Comparison of ENCODE assay signal across 9 cellular contexts in the genomic region with DNA sequence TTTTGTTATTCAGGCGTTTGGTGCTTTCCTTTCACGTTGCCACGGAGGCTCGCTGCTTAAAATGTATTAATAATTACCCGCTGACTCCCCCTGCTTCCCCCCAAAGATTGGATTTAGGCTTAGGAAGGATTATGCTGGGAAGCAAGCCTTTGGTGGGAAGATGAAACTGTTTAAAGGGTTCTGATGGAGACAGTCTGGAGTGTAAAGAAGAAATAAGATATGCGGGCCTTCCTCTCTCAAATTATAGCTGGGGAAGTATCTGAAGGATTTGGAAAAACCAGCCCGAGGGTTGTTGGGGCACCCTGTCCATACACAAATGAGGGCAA. TPM values are rescaled to one million over a fixed set of nuclear protein-coding genes. Genes with fewer than 3 reads are reported as not detected.
DNase-seq lines count a peak whose midpoint lies in the region; ATAC-seq and TF ChIP-seq lines count a peak whose summit lies in the region.
"Had no signal": no experiment of that assay in that cellular context is flagged by ENCODE, and none has a peak within 500 bp of the region (broad histone marks: within the 10 kb centered on the region; RNA-seq: fewer than 3 reads in every experiment).

No MANE protein-coding gene starts in this region.

- H2AFZ ChIP-seq in ACC112 (ENCODE audit: low read length, unreplicated experiment): peak overlapping the region; percentile 83

- H3K27ac Mint-ChIP-seq in IgD-negative memory B cell (peak overlapping the region in 2 of 3 donors; percentile 78 to 98), naive B cell (peak overlapping the region in 5 of 6 donors; percentile 48 to 85 (median 63))

- H3K36me3 Mint-ChIP-seq in IgD-negative memory B cell: no peaks in the 10 kb centered on the region
- H3K36me3 Mint-ChIP-seq in naive B cell: no peaks in the 10 kb centered on the region

- H3K27ac ChIP-seq in ACC112 (ENCODE audit: low read depth, low read length) (no peak overlapping the region), colonic mucosa (no peak overlapping the region)

- H3K27me3 ChIP-seq in ACC112 (ENCODE audit: insufficient read depth, low read length): no peaks in the 10 kb centered on the region
- H3K27me3 ChIP-seq in colonic mucosa: no peaks in the 10 kb centered on the region

- H3K4me1 ChIP-seq in ACC112 (ENCODE audit: control insufficient read depth, insufficient read depth, low read length, unreplicated experiment): peaks cover 12% of the 10 kb centered on the region
- H3K4me1 ChIP-seq in colonic mucosa: no peaks in the 10 kb centered on the region

- peak overlapping the region; percentile 60 to 78 for H3K9ac ChIP-seq in colonic mucosa (ENCODE audit: low read depth in 2 of 2, low read length in 2 of 2)

- H3K4me1 Mint-ChIP-seq in IgD-negative memory B cell: peaks cover 10 to 20% (median 15%) of the 10 kb centered on the region in 3 donors
- H3K4me1 Mint-ChIP-seq in naive B cell: peaks cover 12 to 30% (median 26%) of the 10 kb centered on the region in 3 donors

- TF ChIP-seq CTCF in colonic mucosa (IDR thresholded peaks at IDR 0.05): no peak

- H3K9me3 ChIP-seq in colonic mucosa: no peaks in the 10 kb centered on the region

- H3K36me3 ChIP-seq in ACC112 (ENCODE audit: insufficient read depth, low read length): no peaks in the 10 kb centered on the region
- H3K36me3 ChIP-seq in colonic mucosa: no peaks in the 10 kb centered on the region

- H3K4me3 ChIP-seq in ACC112 (ENCODE audit: low read depth, low read length) (peak overlapping the region; percentile 92), colonic mucosa (peak overlapping the region; percentile 88)

- H3K9me3 Mint-ChIP-seq in IgD-negative memory B cell (no peaks in the 10 kb centered on the region), naive B cell (no peaks in the 10 kb centered on the region)

- H3K27me3 Mint-ChIP-seq in IgD-negative memory B cell (no peaks in the 10 kb centered on the region), naive B cell (no peaks in the 10 kb centered on the region)

- intact Hi-C loops in colonic mucosa (cut with DNase I): loop anchor here (10.0 kb wide), 1 partner anchor 107 kb away; no protein-coding TSS in a partner anchor

- no peak for DNase-seq in colonic mucosa
- no peak for DNase-seq in naive B cell
- DNase-seq in NCI-H2107 (lab: John Stamatoyannopoulos, UW): no peak
- DNase-seq: NCI-H2081 treated with DMSO at 0.1 percent for 48 hours had no signal

- peaks cover 30% of the 10 kb centered on the region for H3K79me2 ChIP-seq in ACC112 (ENCODE audit: control insufficient read depth, insufficient read depth, low read length, unreplicated experiment)

- ATAC-seq in naive B cell (ENCODE audit: low read depth in 2 of 2) (no peak), GM21619 (IDR thresholded peaks at IDR 0.05; ENCODE audit: unreplicated experiment) (no peak), HG03097 (IDR thresholded peaks at IDR 0.05; ENCODE audit: low FRiP score, unreplicated experiment) (no peak), GM21447 (IDR thresholded peaks at IDR 0.05; ENCODE audit: unreplicated experiment) (no peak)

- peak overlapping the region; percentile 88 to 97 (median 94) for H3K4me3 Mint-ChIP-seq in IgD-negative memory B cell
- peak overlapping the region; percentile 72 to 96 (median 88) for H3K4me3 Mint-ChIP-seq in naive B cell

RNA-seq across cellular contexts. Expression of a gene that starts 1.1 kb away (rescaled TPM):
- polyA plus RNA-seq in IgD-negative memory B cell (2.1 TPM), naive B cell (ENCODE audit: low read depth in 6 of 6) (1 to 10 TPM in 5 of 6 donors, under 1 TPM in 1; 0.38 to 4.4 (median 2.3) TPM)
- 10 to 100 TPM; 13.9 to 16.5 TPM for total RNA-seq in colonic mucosa
